In genomic region chr6:149246691-149247384, GRCh38 we compare ENCODE assay signal across 9 cellular contexts.
DNase-seq lines count a peak whose midpoint lies in the region; ATAC-seq and TF ChIP-seq lines count a peak whose summit lies in the region.
"Had no signal": no experiment of that assay in that cellular context is flagged by ENCODE, and none has a peak within 500 bp of the region (broad histone marks: within the 10 kb centered on the region; RNA-seq: fewer than 3 reads in every experiment).

No MANE protein-coding gene starts in this region.

- H3K9me3 ChIP-seq in left ventricle myocardium inferior (replicated peaks), result no peaks in the 10 kb centered on the region

- no peaks in the 10 kb centered on the region for H3K4me1 ChIP-seq in left ventricle myocardium inferior

- H3K36me3 ChIP-seq in left ventricle myocardium inferior, result no peaks in the 10 kb centered on the region

- ATAC-seq in GM18502 (IDR thresholded peaks at IDR 0.05; ENCODE audit: poor library complexity, unreplicated experiment) (peak; percentile 98), GM21526 (IDR thresholded peaks at IDR 0.05; ENCODE audit: low FRiP score, unreplicated experiment) (peak; percentile 95), HG03520 (IDR thresholded peaks at IDR 0.05; ENCODE audit: unreplicated experiment) (peak; percentile 68)

- intact Hi-C loops in left ventricle myocardium inferior (cut with micrococcal nuclease), result no loop called here

- H3K4me3 ChIP-seq in left ventricle myocardium inferior, result no peak overlapping the region

- H3K27ac ChIP-seq in left ventricle myocardium inferior (replicated peaks), result peak overlapping the region; percentile 16

- TF ChIP-seq CTCF in left ventricle myocardium inferior (IDR thresholded peaks at IDR 0.05; ENCODE audit: borderline replicate concordance), result no peak

- no peak for DNase-seq in left ventricle myocardium inferior
- no peak for DNase-seq in NCI-H1105 treated with DMSO at 0.1 percent for 48 hours (lab: John Stamatoyannopoulos, UW)
- no peak for DNase-seq in putamen (ENCODE audit: low spot score)
- DNase-seq in NCI-H524 treated with DMSO at 0.1 percent for 48 hours (lab: John Stamatoyannopoulos, UW), result no peak
- no peak for DNase-seq in NCI-H82 treated with DMSO at 0.1 percent for 48 hours (lab: John Stamatoyannopoulos, UW; ENCODE audit: unreplicated experiment)
- DNase-seq: GF-D8 had no signal

- peaks cover 6% of the 10 kb centered on the region for H3K27me3 ChIP-seq in left ventricle myocardium inferior (ENCODE audit: low read depth)
